In the genomic region with DNA sequence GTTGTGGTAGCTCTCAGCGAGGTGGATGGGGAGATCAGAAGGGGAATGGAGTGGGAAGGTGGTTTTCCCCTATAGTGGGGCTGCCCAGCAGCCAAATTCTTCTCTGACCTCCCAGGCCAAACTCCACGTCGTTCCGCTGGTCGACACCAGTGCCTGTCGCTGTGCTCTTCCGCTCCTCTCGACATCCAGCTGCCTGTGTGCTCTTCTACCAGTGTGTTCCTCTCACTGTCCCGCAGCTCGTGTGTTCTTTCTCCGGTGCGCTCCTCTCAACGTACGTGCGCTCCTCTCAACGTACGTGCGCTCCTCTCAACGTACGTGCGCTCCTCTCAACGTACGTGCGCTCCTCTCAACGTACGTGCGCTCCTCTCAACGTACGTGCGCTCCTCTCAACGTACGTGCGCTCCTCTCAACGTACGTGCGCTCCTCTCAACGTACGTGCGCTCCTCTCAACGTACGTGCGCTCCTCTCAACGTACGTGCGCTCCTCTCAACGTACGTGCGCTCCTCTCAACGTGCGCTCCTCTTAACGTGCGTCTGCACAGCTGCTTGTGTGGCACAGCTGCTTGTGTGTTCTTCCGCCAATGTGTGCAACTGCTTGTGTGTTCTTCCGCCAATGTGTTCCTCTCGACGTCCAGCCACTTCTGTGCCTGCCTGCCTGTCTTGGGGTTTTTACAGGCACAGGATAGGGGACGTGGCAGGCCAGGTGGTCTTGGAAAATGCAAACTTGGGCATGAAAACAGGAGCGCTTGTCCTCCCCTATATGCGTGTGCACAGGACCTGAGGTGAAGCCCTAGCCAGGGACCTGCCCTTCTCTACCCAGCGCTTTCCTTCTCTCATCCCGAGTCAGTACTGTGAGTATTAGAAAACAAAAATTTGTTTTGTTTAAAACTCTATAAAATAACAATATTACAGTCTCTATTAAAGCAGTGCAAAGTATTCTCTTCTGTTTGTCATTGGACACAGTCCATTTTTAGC, we compare ENCODE assay signal across 10 cellular contexts.
DNase-seq lines count a peak whose midpoint lies in the region; ATAC-seq and TF ChIP-seq lines count a peak whose summit lies in the region.
"Had no signal": no experiment of that assay in that cellular context is flagged by ENCODE, and none has a peak within 500 bp of the region (broad histone marks: within the 10 kb centered on the region; RNA-seq: fewer than 3 reads in every experiment).

No MANE protein-coding gene starts in this region.

- peak overlapping the region; percentile 45 for H3K4me3 ChIP-seq in ectodermal cell (ENCODE audit: insufficient read depth, low read depth, low read length)

- H3K4me1 ChIP-seq in ES-I3 (ENCODE audit: insufficient read depth, low read length) (no peaks in the 10 kb centered on the region), ectodermal cell (ENCODE audit: control insufficient read depth, insufficient read depth, low read length) (no peaks in the 10 kb centered on the region)

- H3K9ac ChIP-seq in ES-I3 (ENCODE audit: low read depth, low read length) = peak overlapping the region; percentile 86

- ATAC-seq in HG03439 (IDR thresholded peaks at IDR 0.05; ENCODE audit: unreplicated experiment) = no peak

- H3K27me3 ChIP-seq in ectodermal cell (ENCODE audit: control insufficient read depth, insufficient read depth, low read length, poor library complexity, severe bottlenecking) = no peaks in the 10 kb centered on the region

- no peak for TF ChIP-seq CTCF in GM20000 (IDR thresholded peaks at IDR 0.05; ENCODE audit: extremely low read depth, missing control alignments)

- DNase-seq in NCI-H1105 treated with DMSO at 0.1 percent for 48 hours (lab: John Stamatoyannopoulos, UW) (peak; percentile 65), non-pigmented ciliary epithelial cell (ENCODE audit: low read depth) (peak; percentile 23), NK-92 (lab: John Stamatoyannopoulos, UW; ENCODE audit: unreplicated experiment) (no peak), GM20000 (ENCODE audit: low spot score) (no peak)
- DNase-seq: activated CD4-positive, alpha-beta T cell treated with anti-CD3 and anti-CD28 coated beads, Interleukin-2, amount 10 ng/mL, durations not matched to agents 7 days and 5 days; NCI-H2227 treated with DMSO at 0.1 percent for 48 hours; SIG-M5 had no signal

- no peaks in the 10 kb centered on the region for H3K36me3 ChIP-seq in ES-I3 (ENCODE audit: insufficient read depth, low read length)
- no peaks in the 10 kb centered on the region for H3K36me3 ChIP-seq in ectodermal cell (ENCODE audit: control insufficient read depth, insufficient read depth, low read length)

- H3K27ac ChIP-seq in ectodermal cell (ENCODE audit: insufficient read depth, low read depth, low read length, poor library complexity, severe bottlenecking) = peak overlapping the region; percentile 29

- 55 to 58% methylated on average over 39 of the region's 61 CpGs for WGBS in ectodermal cell, 2 experiments

- H3K9me3 ChIP-seq in ES-I3 (ENCODE audit: control insufficient read depth, insufficient read depth, low read length) = no peaks in the 10 kb centered on the region; the same call in 1 of the 2 replicates
- no peaks in the 10 kb centered on the region for H3K9me3 ChIP-seq in ectodermal cell (ENCODE audit: control insufficient read depth, low read length)

Comparison
In these comparisons a context has a peak if more than half of its experiments do, and no peak if none do; other contexts are left out.
1. DNase-seq: peak in NCI-H1105 treated with DMSO at 0.1 percent for 48 hours (single experiment) and non-pigmented ciliary epithelial cell (single experiment); none in NK-92 (single experiment) and GM20000 (single experiment).